21 cellular contexts compared by ENCODE assay signal in genomic region chr21:43571976-43572375, GRCh38.
DNase-seq lines count a peak whose midpoint lies in the region; ATAC-seq, FAIRE-seq and TF ChIP-seq lines count a peak whose summit lies in the region.
"Had no signal": no experiment of that assay in that cellular context is flagged by ENCODE, and none has a peak within 500 bp of the region (broad histone marks: within the 10 kb centered on the region; RNA-seq: fewer than 3 reads in every experiment).

No MANE protein-coding gene starts in this region.

- TF ChIP-seq CTCF in heart left ventricle (IDR thresholded peaks at IDR 0.05) (no peak), kidney (IDR thresholded peaks at IDR 0.05; ENCODE audit: borderline replicate concordance, extremely low read depth, insufficient read depth) (no peak), psoas muscle (IDR thresholded peaks at IDR 0.05) (no peak)

- H3K27me3 ChIP-seq in heart left ventricle (no peaks in the 10 kb centered on the region), right cardiac atrium (ENCODE audit: control insufficient read depth, insufficient read depth) (no peaks in the 10 kb centered on the region), psoas muscle (ENCODE audit: insufficient read depth in 3 of 3, low read length in 2 of 3) (no peaks in the 10 kb centered on the region)

- no peaks in the 10 kb centered on the region for H3K36me3 Mint-ChIP-seq in T-helper 17 cell (ENCODE audit: low read depth)
- H3K36me3 Mint-ChIP-seq: CD14-positive monocyte had no signal

- H3K36me3 ChIP-seq in heart left ventricle (no peaks in the 10 kb centered on the region), kidney (ENCODE audit: control insufficient read depth in 1 of 2, insufficient read depth in 2 of 2, low read length in 2 of 2) (no peaks in the 10 kb centered on the region), psoas muscle (ENCODE audit: insufficient read depth in 1 of 2, low read depth in 1 of 2) (no peaks in the 10 kb centered on the region)

- H3K9me3 ChIP-seq in heart left ventricle (no peaks in the 10 kb centered on the region), right cardiac atrium (ENCODE audit: control insufficient read depth, low read length) (no peaks in the 10 kb centered on the region), T-helper 17 cell (ENCODE audit: control insufficient read depth, low read length, poor library complexity, severe bottlenecking) (no peaks in the 10 kb centered on the region), kidney (ENCODE audit: control insufficient read depth in 1 of 2, low read length in 2 of 2) (no peaks in the 10 kb centered on the region), psoas muscle (no peaks in the 10 kb centered on the region)

- ATAC-seq in heart left ventricle (peak in 3 of 4 donors; percentile 36 to 54 (median 46)), right cardiac atrium (no peak), T-helper 17 cell (no peak), psoas muscle (peak in 3 of 4 donors; percentile 36 to 42 (median 40)), HG02938 (IDR thresholded peaks at IDR 0.05; ENCODE audit: unreplicated experiment) (no peak), HG03342 (IDR thresholded peaks at IDR 0.05; ENCODE audit: unreplicated experiment) (no peak)

- no peaks in the 10 kb centered on the region for H3K4me1 Mint-ChIP-seq in T-helper 17 cell
- H3K4me1 Mint-ChIP-seq: B cell had no signal

- no peak for TF ChIP-seq POLR2A in heart left ventricle (IDR thresholded peaks at IDR 0.05)

- DNase-seq in heart left ventricle (peak in 3 of 5 donors; percentile 27 to 62 (median 49)), right cardiac atrium (no peak), T-helper 17 cell (no peak), kidney (peak; percentile 86), psoas muscle (peak in 1 of 2 donors; percentile 71), NCI-H1048 (lab: John Stamatoyannopoulos, UW) (no peak)
- DNase-seq: DMS53, GDM1, Karpas-422, NCI-H1694 treated with DMSO at 0.1 percent for 48 hours, NCI-H2081 treated with DMSO at 0.1 percent for 48 hours, NCI-H2171 treated with DMSO at 0.1 percent for 48 hours, NCI-H524 treated with DMSO at 0.1 percent for 48 hours, OCI-M1 had no signal

- H3K27me3 Mint-ChIP-seq in T-helper 17 cell, result peaks cover 38% of the 10 kb centered on the region

- no peak overlapping the region for H3K27ac ChIP-seq in heart left ventricle
- no peak overlapping the region for H3K27ac ChIP-seq in right cardiac atrium (ENCODE audit: low read length)
- H3K27ac ChIP-seq in kidney (ENCODE audit: low read depth in 2 of 2, low read length in 2 of 2), result no peak overlapping the region
- H3K27ac ChIP-seq in psoas muscle, result no peak overlapping the region

- 69 to 80% (median 78%) methylated on average over 6 of the region's 6 CpGs for WGBS in heart left ventricle, 4 donors
- WGBS in right cardiac atrium, result 77% methylated on average over 6 of the region's 6 CpGs
- WGBS in psoas muscle, 3 donors, result 68 to 75% (median 73%) methylated on average over 6 of the region's 6 CpGs

- H3K27ac Mint-ChIP-seq in T-helper 17 cell, result no peak overlapping the region
- H3K27ac Mint-ChIP-seq: B cell, CD14-positive monocyte had no signal

- intact Hi-C loops in heart left ventricle (cut with DNase I), result no loop called here
- intact Hi-C loops in right cardiac atrium (cut with DNase I), result no loop called here
- intact Hi-C loops in kidney (cut with DNase I), result no loop called here
- intact Hi-C loops in psoas muscle (cut with DNase I), result no loop called here

- FAIRE-seq in kidney (lab: Jason Lieb, UNC), result no peak
- FAIRE-seq: A204.1, H1, RCC 7860 had no signal

- peak overlapping the region; percentile 45 for H3K4me3 Mint-ChIP-seq in T-helper 17 cell
- H3K4me3 Mint-ChIP-seq: B cell, CD14-positive monocyte had no signal

- H3K4me1 ChIP-seq in heart left ventricle (peaks cover 0 to 18% (median 0%) of the 10 kb centered on the region in 12 donors), right cardiac atrium (ENCODE audit: control insufficient read depth, insufficient read depth, low read length) (no peaks in the 10 kb centered on the region), kidney (ENCODE audit: control insufficient read depth in 1 of 2, insufficient read depth in 1 of 2, low read depth in 1 of 2, low read length in 2 of 2) (peaks cover 0 to 3% of the 10 kb centered on the region in 2 donors), psoas muscle (no peaks in the 10 kb centered on the region)

- H3K4me3 ChIP-seq in heart left ventricle (no peak overlapping the region), right cardiac atrium (ENCODE audit: low read length) (no peak overlapping the region), kidney (ENCODE audit: low read length in 2 of 2) (no peak overlapping the region), psoas muscle (no peak overlapping the region)

- H3K9ac ChIP-seq in kidney (ENCODE audit: low read length in 2 of 2), result no peak overlapping the region

Comparison
In these comparisons a context has a peak if more than half of its experiments do, and no peak if none do; other contexts are left out.
1. ATAC-seq: peak in heart left ventricle (3 of 4) and psoas muscle (3 of 4); none in right cardiac atrium (0 of 2), T-helper 17 cell (single experiment), HG02938 (single experiment) and HG03342 (single experiment).
2. DNase-seq: peak in heart left ventricle (3 of 5) and kidney (single experiment); none in right cardiac atrium (0 of 3), T-helper 17 cell (0 of 3) and NCI-H1048 (single experiment).